ENCODE assay signal across 21 cellular contexts in the genomic region with DNA sequence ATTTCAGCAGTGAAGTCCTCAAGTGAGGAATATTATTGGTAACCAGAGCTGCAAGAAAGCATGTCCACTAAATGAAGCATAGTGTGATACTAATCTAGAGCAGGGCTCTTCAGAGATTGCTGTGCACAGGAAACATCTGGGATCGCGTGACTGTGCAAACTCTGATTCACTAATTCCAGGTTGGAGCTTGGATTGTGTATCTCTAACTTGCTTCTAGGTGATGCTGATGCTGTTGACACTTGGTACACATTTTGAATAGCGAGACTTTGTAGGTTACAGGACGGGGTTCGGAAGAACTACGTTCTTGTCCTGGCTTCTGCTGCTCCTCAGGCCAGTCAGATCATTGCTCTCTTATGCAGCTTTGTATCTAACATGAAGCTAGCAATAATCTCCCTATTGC.
DNase-seq lines count a peak whose midpoint lies in the region; ATAC-seq and TF ChIP-seq lines count a peak whose summit lies in the region.
"Had no signal": no experiment of that assay in that cellular context is flagged by ENCODE, and none has a peak within 500 bp of the region (broad histone marks: within the 10 kb centered on the region; RNA-seq: fewer than 3 reads in every experiment).

No MANE protein-coding gene starts in this region.

- DNase-seq in ELR (ENCODE audit: low read depth) = peak; percentile 24
- no peak for DNase-seq in ascending aorta (ENCODE audit: low spot score in 2 of 2)
- no peak for DNase-seq in heart right ventricle
- no peak for DNase-seq in mesendoderm
- DNase-seq in NCI-H1694 treated with DMSO at 0.1 percent for 48 hours (lab: John Stamatoyannopoulos, UW) = no peak
- DNase-seq: activated CD8-positive, alpha-beta memory T cell treated with anti-CD3 and anti-CD28 coated beads, Interleukin-2, amount 50 U/mL, for 4 hours; activated naive CD8-positive, alpha-beta T cell treated with anti-CD3 and anti-CD28 coated beads, Interleukin-2, amount 10 ng/mL, durations not matched to agents 7 days and 5 days; brain microvascular endothelial cell; cortex of kidney; DND-41; foreskin keratinocyte; kidney; naive thymus-derived CD4-positive, alpha-beta T cell; NCI-H2171 treated with DMSO at 0.1 percent for 48 hours; NCI-H69; ovary; SIG-M5; stimulated activated naive CD4-positive, alpha-beta T cell had no signal

- H3K9me3 ChIP-seq in ascending aorta = no peaks in the 10 kb centered on the region
- no peaks in the 10 kb centered on the region for H3K9me3 ChIP-seq in heart right ventricle
- H3K9me3 ChIP-seq in skeletal muscle tissue (ENCODE audit: control insufficient read depth in 3 of 3, low read length in 3 of 3) = no peaks in the 10 kb centered on the region
- H3K9me3 ChIP-seq: ovary had no signal

- no peak overlapping the region for H4K8ac ChIP-seq in mesendoderm (ENCODE audit: low read depth, low read length)

- H3K36me3 ChIP-seq in ascending aorta (peaks cover 8 to 19% of the 10 kb centered on the region in 2 donors), heart right ventricle (peaks cover 0 to 28% (median 0%) of the 10 kb centered on the region in 9 donors), skeletal muscle tissue (ENCODE audit: control insufficient read depth in 3 of 3, insufficient read depth in 3 of 3, low read length in 3 of 3) (peaks cover 5 to 14% (median 6%) of the 10 kb centered on the region in 3 donors), mesendoderm (ENCODE audit: control insufficient read depth, insufficient read depth, low read length) (no peaks in the 10 kb centered on the region)
- H3K36me3 ChIP-seq: ovary had no signal

- H3K79me1 ChIP-seq in mesendoderm (ENCODE audit: low read length) = no peaks in the 10 kb centered on the region

- H3K27me3 ChIP-seq in ascending aorta (no peaks in the 10 kb centered on the region), heart right ventricle (no peaks in the 10 kb centered on the region), skeletal muscle tissue (ENCODE audit: control insufficient read depth in 3 of 3, insufficient read depth in 3 of 3, low read length in 3 of 3) (no peaks in the 10 kb centered on the region), mesendoderm (ENCODE audit: insufficient read depth, low read length, poor library complexity) (no peaks in the 10 kb centered on the region)
- H3K27me3 ChIP-seq: brain microvascular endothelial cell, ovary had no signal

- H3K4me1 ChIP-seq in ascending aorta (peaks cover 4 to 8% of the 10 kb centered on the region in 2 donors), heart right ventricle (peaks cover 5 to 72% (median 44%) of the 10 kb centered on the region in 9 donors), skeletal muscle tissue (ENCODE audit: control insufficient read depth in 3 of 3, insufficient read depth in 3 of 3, low read length in 3 of 3) (peaks cover 23 to 48% (median 42%) of the 10 kb centered on the region in 3 donors), mesendoderm (ENCODE audit: control insufficient read depth, low read depth, low read length) (no peaks in the 10 kb centered on the region)
- H3K4me1 ChIP-seq: foreskin keratinocyte had no signal

- ATAC-seq in heart right ventricle (peak in 6 of 8 donors; percentile 20 to 64 (median 27)), GM19467 (IDR thresholded peaks at IDR 0.05; ENCODE audit: unreplicated experiment) (no peak)
- ATAC-seq: foreskin keratinocyte; naive thymus-derived CD4-positive, alpha-beta T cell had no signal

- no peak overlapping the region for H2BK15ac ChIP-seq in mesendoderm (replicated peaks; ENCODE audit: low read depth)

- intact Hi-C loops in ascending aorta (cut with DNase I) = loop anchor here (10.0 kb wide), 1 partner anchor 46 kb away; no protein-coding TSS in a partner anchor
- intact Hi-C loops in heart right ventricle (cut with DNase I) = loop anchor here in 2 of 10 donors (5.0 to 10.0 kb wide), 3 partner anchors 38 to 66 kb away; a partner anchor contains a TSS

- H4K5ac ChIP-seq in mesendoderm (ENCODE audit: low read length) = no peak overlapping the region

- H2BK5ac ChIP-seq in mesendoderm (ENCODE audit: low read length) = no peak overlapping the region

- no peak overlapping the region for H2AK5ac ChIP-seq in mesendoderm (ENCODE audit: low read length)

- no peak overlapping the region for H3K9ac ChIP-seq in skeletal muscle tissue (ENCODE audit: low read depth in 1 of 3, low read length in 3 of 3)
- H3K9ac ChIP-seq in mesendoderm (ENCODE audit: low read length) = no peak overlapping the region

- no peak overlapping the region for H3K56ac ChIP-seq in mesendoderm (ENCODE audit: low read length)

- H3K27ac ChIP-seq in ascending aorta = peak overlapping the region; percentile 75 to 82
- H3K27ac ChIP-seq in heart right ventricle = peak overlapping the region; percentile 12 to 81 (median 70)
- peak overlapping the region; percentile 68 for H3K27ac ChIP-seq in skeletal muscle tissue (ENCODE audit: low read depth, low read length)
- no peak overlapping the region for H3K27ac ChIP-seq in mesendoderm (ENCODE audit: low read depth, low read length)
- H3K27ac ChIP-seq: brain microvascular endothelial cell, foreskin keratinocyte, ovary, VCaP had no signal

- H3K4me3 ChIP-seq in ascending aorta (no peak overlapping the region), heart right ventricle (no peak overlapping the region), skeletal muscle tissue (ENCODE audit: low read length in 3 of 3) (no peak overlapping the region), mesendoderm (ENCODE audit: low read length) (no peak overlapping the region)
- H3K4me3 ChIP-seq: ovary had no signal

- H3K4ac ChIP-seq in mesendoderm (ENCODE audit: low read depth, low read length) = no peak overlapping the region

- no peaks in the 10 kb centered on the region for H3K79me2 ChIP-seq in mesendoderm (ENCODE audit: control insufficient read depth, insufficient read depth, low read length)

- no peak overlapping the region for H3K23ac ChIP-seq in mesendoderm (ENCODE audit: low read length)

- H3K4me2 ChIP-seq in mesendoderm (ENCODE audit: low read length) = no peak overlapping the region

- no peak overlapping the region for H2BK120ac ChIP-seq in mesendoderm (ENCODE audit: low read depth, low read length)

- no peak overlapping the region for H3K18ac ChIP-seq in mesendoderm (ENCODE audit: low read length)

- WGBS in heart right ventricle, 2 donors = 37 to 51% methylated on average over 6 of the region's 6 CpGs
- no CpG with 5 or more reads among the region's 6 CpGs for WGBS in mesendoderm (ENCODE audit: extremely low coverage, insufficient coverage, low lambda C conversion rate)

- TF ChIP-seq CTCF in ascending aorta (IDR thresholded peaks at IDR 0.05) = no peak
- TF ChIP-seq CTCF in heart right ventricle (IDR thresholded peaks at IDR 0.05) = no peak
